In the genomic region with DNA sequence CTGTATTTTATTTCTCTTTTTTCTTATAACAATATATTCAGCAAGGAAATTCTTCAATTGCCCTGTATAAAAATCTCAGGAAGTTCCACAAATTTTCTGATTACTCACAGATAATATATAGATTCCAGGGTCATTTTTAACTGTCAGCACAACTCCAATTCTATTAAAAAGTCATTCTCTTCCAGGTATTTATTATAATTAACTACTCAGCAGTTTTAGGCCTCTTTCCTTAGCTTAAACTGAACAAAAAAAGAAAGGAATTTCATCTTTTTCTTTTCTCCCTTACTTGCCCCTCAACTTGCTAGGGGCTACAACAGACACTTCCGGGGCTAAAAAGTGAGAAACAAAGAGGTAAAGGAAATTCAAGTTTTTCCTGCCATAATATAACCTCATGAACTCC, we compare ENCODE assay signal across 27 cellular contexts.
"Had no signal": no experiment of that assay in that cellular context is flagged by ENCODE, and none has a peak within 500 bp of the region (broad histone marks: within the 10 kb centered on the region; RNA-seq: fewer than 3 reads in every experiment).

No MANE protein-coding gene starts in this region.

- DNase-seq: stimulated activated CD4-positive, alpha-beta T cell treated with anti-CD3 and anti-CD28 coated beads, Interleukin-2, amount 100 ng/mL, for 48 hours; stimulated activated CD4-positive, alpha-beta T cell treated with anti-CD3 and anti-CD28 coated beads, Interleukin-4, amount 100 ng/mL, for 1 hour; stimulated activated CD4-positive, alpha-beta T cell treated with anti-CD3 and anti-CD28 coated beads, Interleukin-4, amount 100 ng/mL, for 24 hours; stimulated activated CD4-positive, alpha-beta T cell treated with anti-CD3 and anti-CD28 coated beads, Interleukin-4, amount 100 ng/mL, for 4 hours; stimulated activated CD8-positive, alpha-beta memory T cell treated with anti-CD3 and anti-CD28 coated beads, Interleukin-4, amount 100 ng/mL, for 48 hours; stimulated activated naive B cell treated with anti-CD40 and anti-IgM and Interleukin-4, amounts not matched to agents 10 μg/mL and 1 μg/mL and 100 μg/mL, for 72 hours; stimulated activated naive CD4-positive, alpha-beta T cell; stimulated activated naive CD4-positive, alpha-beta T cell treated with Interleukin-2 at 50 U/mL for 16 hours; stimulated activated naive CD8-positive, alpha-beta T cell treated with anti-CD3 and anti-CD28 coated beads, Interleukin-15, amount 100 ng/mL, for 72 hours; stimulated activated naive CD8-positive, alpha-beta T cell treated with anti-CD3 and anti-CD28 coated beads, Interleukin-15, Interleukin-2, amounts not matched to agents 100 U/mL and 50 U/mL, for 24 hours; stomach; substantia nigra; testis; thyroid gland; tibial artery; transverse colon; trophoblast cell; upper lobe of left lung; upper lobe of right lung; uterus had no signal

- FAIRE-seq: urothelium cell line had no signal

- ATAC-seq: stimulated activated effector memory CD8-positive, alpha-beta T cell treated with anti-CD3 and anti-CD28 coated beads, Interleukin-12 subunit alpha, Interleukin-12 subunit beta, amount 100 ng/mL, for 72 hours; stimulated activated memory B cell treated with anti-CD40 and anti-IgM and Interleukin-4, amounts not matched to agents 10 μg/mL and 1 μg/mL and 100 μg/mL, for 72 hours; stimulated activated naive B cell treated with anti-CD40 and anti-IgM and Interleukin-4, amounts not matched to agents 10 μg/mL and 1 μg/mL and 100 μg/mL, for 72 hours; stimulated activated naive CD8-positive, alpha-beta T cell treated with anti-CD3 and anti-CD28 coated beads, Interleukin-15, amount 100 ng/mL, for 72 hours; stimulated activated naive CD8-positive, alpha-beta T cell treated with anti-CD3 and anti-CD28 coated beads, Interleukin-15, Interleukin-2, amounts not matched to agents 100 U/mL and 50 U/mL, for 24 hours; upper lobe of right lung had no signal

- H3K27ac ChIP-seq: stomach, suprapubic skin, testis, thoracic aorta, thyroid gland, tibial artery, tibial nerve, transverse colon, upper lobe of left lung, upper lobe of right lung, uterus, vagina had no signal

- H3K36me3 ChIP-seq: stomach, suprapubic skin, thoracic aorta, thyroid gland, tibial artery, tibial nerve, transverse colon, upper lobe of left lung, upper lobe of right lung, uterus, vagina had no signal

- H3K27me3 ChIP-seq: stomach, suprapubic skin, testis, thyroid gland, tibial artery, tibial nerve, transverse colon, upper lobe of left lung, upper lobe of right lung, uterus, vagina had no signal

- H3K9me3 ChIP-seq: suprapubic skin, testis, thoracic aorta, thyroid gland, transverse colon, upper lobe of right lung, uterus had no signal

- H3K4me3 ChIP-seq: stomach, suprapubic skin, testis, thoracic aorta, thyroid gland, tibial artery, tibial nerve, transverse colon, upper lobe of left lung, upper lobe of right lung, uterus, vagina had no signal

- H3K4me1 ChIP-seq: stomach, suprapubic skin, testis, thyroid gland, tibial artery, tibial nerve, transverse colon, upper lobe of left lung, upper lobe of right lung, uterus, vagina had no signal
